Comparison of ENCODE assay signal across 1 cellular context in the genomic region with DNA sequence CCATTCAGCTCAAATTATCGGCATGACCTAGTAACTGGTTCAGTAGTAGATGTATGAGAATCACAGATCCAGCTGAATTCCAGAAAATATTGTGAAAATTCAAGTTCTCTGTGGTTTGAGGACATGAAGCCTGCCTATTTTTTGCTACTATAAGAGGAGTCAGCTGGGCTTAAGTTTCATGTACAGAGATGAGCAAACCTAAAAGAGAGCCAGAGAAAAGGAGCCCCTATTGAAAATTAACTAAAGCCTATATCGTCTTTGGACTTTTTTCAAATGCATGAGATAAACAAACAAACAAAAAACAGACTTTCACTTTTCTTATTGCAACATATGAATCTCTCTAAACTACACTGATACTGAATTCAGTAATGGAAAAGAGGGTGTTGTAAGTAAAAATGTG.
TF ChIP-seq lines count a peak whose summit lies in the region.

No MANE protein-coding gene starts in this region.

TF ChIP-seq in GM12878, 131 proteins besides CTCF, POLR2A, EP300 and RAD21 (continued from another document):
- TF ChIP-seq, protein P1, sequence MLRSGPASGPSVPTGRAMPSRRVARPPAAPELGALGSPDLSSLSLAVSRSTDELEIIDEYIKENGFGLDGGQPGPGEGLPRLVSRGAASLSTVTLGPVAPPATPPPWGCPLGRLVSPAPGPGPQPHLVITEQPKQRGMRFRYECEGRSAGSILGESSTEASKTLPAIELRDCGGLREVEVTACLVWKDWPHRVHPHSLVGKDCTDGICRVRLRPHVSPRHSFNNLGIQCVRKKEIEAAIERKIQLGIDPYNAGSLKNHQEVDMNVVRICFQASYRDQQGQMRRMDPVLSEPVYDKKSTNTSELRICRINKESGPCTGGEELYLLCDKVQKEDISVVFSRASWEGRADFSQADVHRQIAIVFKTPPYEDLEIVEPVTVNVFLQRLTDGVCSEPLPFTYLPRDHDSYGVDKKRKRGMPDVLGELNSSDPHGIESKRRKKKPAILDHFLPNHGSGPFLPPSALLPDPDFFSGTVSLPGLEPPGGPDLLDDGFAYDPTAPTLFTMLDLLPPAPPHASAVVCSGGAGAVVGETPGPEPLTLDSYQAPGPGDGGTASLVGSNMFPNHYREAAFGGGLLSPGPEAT (IDR thresholded peaks at IDR 0.05; ENCODE audit: low read depth) = no peak
- TF ChIP-seq HDAC2 (IDR thresholded peaks at IDR 0.05) (no peak), ZNF622 (IDR thresholded peaks at IDR 0.05) (no peak), IKZF1 (conservative IDR thresholded peaks at IDR 0.05) (peak; percentile 36; the same call in 1 of the 2 replicates), MYB (IDR thresholded peaks at IDR 0.05; ENCODE audit: borderline replicate concordance, low read depth, low read length) (no peak), MTA3 (IDR thresholded peaks at IDR 0.05; ENCODE audit: borderline replicate concordance, low read length) (no peak), MEF2B (IDR thresholded peaks at IDR 0.05; ENCODE audit: partially characterized antibody, poor library complexity, severe bottlenecking) (no peak), POU2F2 (IDR thresholded peaks at IDR 0.05; ENCODE audit: borderline replicate concordance, low read depth, low read length) (no peak), MYC (IDR thresholded peaks at IDR 0.05; ENCODE audit: insufficient read depth, insufficient read length, insufficient replicate concordance, low read length, severe bottlenecking) (no peak)
- TF ChIP-seq, protein P2, sequence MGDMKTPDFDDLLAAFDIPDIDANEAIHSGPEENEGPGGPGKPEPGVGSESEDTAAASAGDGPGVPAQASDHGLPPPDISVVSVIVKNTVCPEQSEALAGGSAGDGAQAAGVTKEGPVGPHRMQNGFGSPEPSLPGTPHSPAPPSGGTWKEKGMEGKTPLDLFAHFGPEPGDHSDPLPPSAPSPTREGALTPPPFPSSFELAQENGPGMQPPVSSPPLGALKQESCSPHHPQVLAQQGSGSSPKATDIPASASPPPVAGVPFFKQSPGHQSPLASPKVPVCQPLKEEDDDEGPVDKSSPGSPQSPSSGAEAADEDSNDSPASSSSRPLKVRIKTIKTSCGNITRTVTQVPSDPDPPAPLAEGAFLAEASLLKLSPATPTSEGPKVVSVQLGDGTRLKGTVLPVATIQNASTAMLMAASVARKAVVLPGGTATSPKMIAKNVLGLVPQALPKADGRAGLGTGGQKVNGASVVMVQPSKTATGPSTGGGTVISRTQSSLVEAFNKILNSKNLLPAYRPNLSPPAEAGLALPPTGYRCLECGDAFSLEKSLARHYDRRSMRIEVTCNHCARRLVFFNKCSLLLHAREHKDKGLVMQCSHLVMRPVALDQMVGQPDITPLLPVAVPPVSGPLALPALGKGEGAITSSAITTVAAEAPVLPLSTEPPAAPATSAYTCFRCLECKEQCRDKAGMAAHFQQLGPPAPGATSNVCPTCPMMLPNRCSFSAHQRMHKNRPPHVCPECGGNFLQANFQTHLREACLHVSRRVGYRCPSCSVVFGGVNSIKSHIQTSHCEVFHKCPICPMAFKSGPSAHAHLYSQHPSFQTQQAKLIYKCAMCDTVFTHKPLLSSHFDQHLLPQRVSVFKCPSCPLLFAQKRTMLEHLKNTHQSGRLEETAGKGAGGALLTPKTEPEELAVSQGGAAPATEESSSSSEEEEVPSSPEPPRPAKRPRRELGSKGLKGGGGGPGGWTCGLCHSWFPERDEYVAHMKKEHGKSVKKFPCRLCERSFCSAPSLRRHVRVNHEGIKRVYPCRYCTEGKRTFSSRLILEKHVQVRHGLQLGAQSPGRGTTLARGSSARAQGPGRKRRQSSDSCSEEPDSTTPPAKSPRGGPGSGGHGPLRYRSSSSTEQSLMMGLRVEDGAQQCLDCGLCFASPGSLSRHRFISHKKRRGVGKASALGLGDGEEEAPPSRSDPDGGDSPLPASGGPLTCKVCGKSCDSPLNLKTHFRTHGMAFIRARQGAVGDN (IDR thresholded peaks at IDR 0.05) = no peak
TF ChIP-seq in GM12878: peak in this region for 3.
